In the genomic region with DNA sequence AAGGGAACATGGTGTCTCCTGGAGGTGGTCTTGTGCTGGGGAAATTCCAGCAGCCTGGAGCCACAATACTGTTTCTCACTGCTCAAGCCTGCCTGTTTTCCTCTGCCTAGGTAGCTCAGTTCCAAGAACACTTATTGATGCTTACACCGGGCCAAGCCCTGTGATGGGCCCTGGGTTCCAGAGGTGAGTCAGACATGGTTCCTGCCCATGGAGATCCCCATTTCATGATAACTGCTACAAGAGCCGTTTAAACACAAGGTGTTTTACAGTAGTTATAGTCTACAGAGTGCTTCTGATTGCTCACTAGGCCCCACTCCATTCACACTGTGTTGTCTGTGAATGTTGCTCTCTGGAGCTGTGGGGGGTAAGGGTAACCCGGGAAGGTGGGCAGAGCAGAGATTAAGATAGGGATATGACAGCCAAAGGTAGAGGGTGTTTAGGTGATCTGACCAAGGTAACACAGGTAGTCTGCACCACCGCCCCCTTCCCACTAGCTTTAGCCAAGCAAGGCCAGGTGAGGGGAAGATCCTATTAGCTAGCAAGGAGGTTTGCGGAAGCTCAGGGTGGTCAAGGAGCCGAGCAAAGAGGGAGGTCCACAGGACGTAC, we compare ENCODE assay signal across 8 cellular contexts. TPM values are rescaled to one million over a fixed set of nuclear protein-coding genes. Genes with fewer than 3 reads are reported as not detected.
A peak's percentile ranks its signal among the peaks of the same experiment; 100 is the strongest.
DNase-seq lines count a peak whose midpoint lies in the region; ATAC-seq, FAIRE-seq and TF ChIP-seq lines count a peak whose summit lies in the region.

No MANE protein-coding gene starts in this region.

- H3K27me3 Mint-ChIP-seq in activated T-helper 17 cell treated with anti-CD3 and anti-CD28 coated beads, Interleukin-2, amount 50 U/mL, for 72 hours = no peaks in the 10 kb centered on the region
- H3K27me3 Mint-ChIP-seq in stimulated activated memory B cell treated with anti-CD40 and anti-IgM and Interleukin-4, amounts not matched to agents 10 μg/mL and 1 μg/mL and 100 μg/mL, for 72 hours = peaks cover 65% of the 10 kb centered on the region

- no peaks in the 10 kb centered on the region for H3K9me3 Mint-ChIP-seq in activated T-helper 17 cell treated with anti-CD3 and anti-CD28 coated beads, Interleukin-2, amount 50 U/mL, for 72 hours
- no peaks in the 10 kb centered on the region for H3K9me3 Mint-ChIP-seq in stimulated activated memory B cell treated with anti-CD40 and anti-IgM and Interleukin-4, amounts not matched to agents 10 μg/mL and 1 μg/mL and 100 μg/mL, for 72 hours

- TF ChIP-seq POLR2A in H54 (IDR thresholded peaks at IDR 0.05; ENCODE audit: low read depth, low read length) = no peak

- ATAC-seq in activated T-helper 17 cell treated with anti-CD3 and anti-CD28 coated beads, Interleukin-2, amount 50 U/mL, for 72 hours (replicated peaks) = peak; percentile 52
- ATAC-seq in stimulated activated memory B cell treated with anti-CD40 and anti-IgM and Interleukin-4, amounts not matched to agents 10 μg/mL and 1 μg/mL and 100 μg/mL, for 72 hours = no peak

- peaks cover 29% of the 10 kb centered on the region for H3K4me1 Mint-ChIP-seq in activated T-helper 17 cell treated with anti-CD3 and anti-CD28 coated beads, Interleukin-2, amount 50 U/mL, for 72 hours
- H3K4me1 Mint-ChIP-seq in stimulated activated memory B cell treated with anti-CD40 and anti-IgM and Interleukin-4, amounts not matched to agents 10 μg/mL and 1 μg/mL and 100 μg/mL, for 72 hours = peaks cover 7% of the 10 kb centered on the region

- H3K9me3 ChIP-seq in iPS-15b (ENCODE audit: control insufficient read depth, insufficient read depth, low read length) = no peaks in the 10 kb centered on the region

- peaks cover 6% of the 10 kb centered on the region for H3K36me3 Mint-ChIP-seq in activated T-helper 17 cell treated with anti-CD3 and anti-CD28 coated beads, Interleukin-2, amount 50 U/mL, for 72 hours (ENCODE audit: low read depth)
- H3K36me3 Mint-ChIP-seq in stimulated activated memory B cell treated with anti-CD40 and anti-IgM and Interleukin-4, amounts not matched to agents 10 μg/mL and 1 μg/mL and 100 μg/mL, for 72 hours = no peaks in the 10 kb centered on the region

- TF ChIP-seq CTCF in HL-60 (IDR thresholded peaks at IDR 0.05; ENCODE audit: insufficient read depth, low read length) = no peak

- no peak for FAIRE-seq in H54 (lab: Jason Lieb, UNC)

- H3K36me3 ChIP-seq in iPS-15b (ENCODE audit: control insufficient read depth, insufficient read depth, low read length) = no peaks in the 10 kb centered on the region

- peak overlapping the region; percentile 88 for H3K4me3 Mint-ChIP-seq in activated T-helper 17 cell treated with anti-CD3 and anti-CD28 coated beads, Interleukin-2, amount 50 U/mL, for 72 hours
- H3K4me3 Mint-ChIP-seq in stimulated activated memory B cell treated with anti-CD40 and anti-IgM and Interleukin-4, amounts not matched to agents 10 μg/mL and 1 μg/mL and 100 μg/mL, for 72 hours = peak overlapping the region; percentile 57

- DNase-seq in HL-60 (ENCODE audit: low read depth in 1 of 2, low spot score in 1 of 2) = no peak
- no peak for DNase-seq in LoVo (ENCODE audit: low spot score)
- DNase-seq in SIG-M5 treated with dmso at 0.1 percent for 504 hours (lab: John Stamatoyannopoulos, UW; ENCODE audit: unreplicated experiment) = no peak
- no peak for DNase-seq in islet precursor cell
- DNase-seq in H54 (ENCODE audit: insufficient read length, low spot score) = no peak

- H3K4me3 ChIP-seq in HL-60 (replicated peaks; ENCODE audit: insufficient read depth, low read length) (peak overlapping the region; percentile 61), iPS-15b (ENCODE audit: low read depth, low read length) (peak overlapping the region; percentile 82)

- H3K27ac Mint-ChIP-seq in activated T-helper 17 cell treated with anti-CD3 and anti-CD28 coated beads, Interleukin-2, amount 50 U/mL, for 72 hours = peak overlapping the region; percentile 95
- no peak overlapping the region for H3K27ac Mint-ChIP-seq in stimulated activated memory B cell treated with anti-CD40 and anti-IgM and Interleukin-4, amounts not matched to agents 10 μg/mL and 1 μg/mL and 100 μg/mL, for 72 hours

- no peak overlapping the region for H3K27ac ChIP-seq in HL-60 (replicated peaks)

- no peaks in the 10 kb centered on the region for H3K27me3 ChIP-seq in HL-60 (ENCODE audit: insufficient read depth, poor library complexity, severe bottlenecking)
- peaks cover 30% of the 10 kb centered on the region for H3K27me3 ChIP-seq in iPS-15b (ENCODE audit: control insufficient read depth, insufficient read depth, low read length)

- H3K9ac ChIP-seq in iPS-15b (ENCODE audit: low read depth, low read length) = no peak overlapping the region

- peaks cover 5% of the 10 kb centered on the region for H3K4me1 ChIP-seq in iPS-15b (ENCODE audit: control insufficient read depth, insufficient read depth, low read length)

RNA-seq across cellular contexts. Expression of a gene that starts 0.7 kb away (rescaled TPM):
- total RNA-seq in activated T-helper 17 cell treated with anti-CD3 and anti-CD28 coated beads, Interleukin-2, amount 50 U/mL, for 72 hours = 100 to 1,000 TPM; 127 to 253 TPM
